Comparison of ENCODE assay signal across 13 cellular contexts in the genomic region with DNA sequence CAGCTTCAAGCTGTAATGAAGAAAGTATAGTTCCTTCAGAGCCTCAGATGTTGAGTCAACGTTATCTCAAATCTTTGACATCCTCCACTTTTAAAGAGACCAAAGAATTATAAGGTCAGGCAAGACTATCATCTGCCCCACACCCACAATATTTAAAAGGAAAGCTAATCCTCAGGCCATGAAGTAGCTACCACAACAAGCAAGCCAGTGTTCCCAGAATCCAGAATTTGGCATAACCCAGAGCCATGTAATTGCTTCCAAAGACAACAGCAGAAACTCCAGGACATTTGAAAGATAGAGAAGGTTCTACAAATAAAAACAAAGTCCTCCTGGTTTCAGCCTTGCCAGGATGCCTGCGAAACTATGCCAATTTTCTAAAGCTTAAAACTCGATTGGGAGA. TPM values are rescaled to one million over a fixed set of nuclear protein-coding genes. Genes with fewer than 3 reads are reported as not detected.
"Had no signal": no experiment of that assay in that cellular context is flagged by ENCODE, and none has a peak within 500 bp of the region (broad histone marks: within the 10 kb centered on the region; RNA-seq: fewer than 3 reads in every experiment).

No MANE protein-coding gene starts in this region.

- H3K27me3 ChIP-seq: testis had no signal

- H3K4me3 Mint-ChIP-seq: activated naive CD4-positive, alpha-beta T cell treated with anti-CD3 and anti-CD28 coated beads for 36 hours; effector memory CD8-positive, alpha-beta T cell; stimulated activated naive CD8-positive, alpha-beta T cell treated with anti-CD3 and anti-CD28 coated beads, Interleukin-15, amount 100 ng/mL, for 72 hours; T-helper 17 cell; WTC11 had no signal

- H3K27me3 Mint-ChIP-seq: effector memory CD8-positive, alpha-beta T cell; stimulated activated naive CD8-positive, alpha-beta T cell treated with anti-CD3 and anti-CD28 coated beads, Interleukin-15, amount 100 ng/mL, for 72 hours; T-helper 17 cell had no signal

- H3K27ac Mint-ChIP-seq: activated naive CD4-positive, alpha-beta T cell treated with anti-CD3 and anti-CD28 coated beads for 36 hours; stimulated activated naive CD8-positive, alpha-beta T cell treated with anti-CD3 and anti-CD28 coated beads, Interleukin-15, amount 100 ng/mL, for 72 hours; T-helper 17 cell; WTC11 had no signal

- ATAC-seq: effector memory CD8-positive, alpha-beta T cell; left colon; stimulated activated naive CD8-positive, alpha-beta T cell treated with anti-CD3 and anti-CD28 coated beads, Interleukin-15, amount 100 ng/mL, for 72 hours; T-helper 17 cell; WTC11 had no signal

- H3K27ac ChIP-seq: testis had no signal

- H3K9me3 Mint-ChIP-seq: activated naive CD4-positive, alpha-beta T cell treated with anti-CD3 and anti-CD28 coated beads for 36 hours; effector memory CD8-positive, alpha-beta T cell; stimulated activated naive CD8-positive, alpha-beta T cell treated with anti-CD3 and anti-CD28 coated beads, Interleukin-15, amount 100 ng/mL, for 72 hours; WTC11 had no signal

- DNase-seq: activated CD4-positive, alpha-beta T cell treated with anti-CD3 and anti-CD28 coated beads for 48 hours; activated CD8-positive, alpha-beta memory T cell treated with anti-CD3 and anti-CD28 coated beads for 24 hours; activated naive CD4-positive, alpha-beta T cell treated with anti-CD3 and anti-CD28 coated beads for 36 hours; caudate nucleus; cortex of kidney; effector memory CD8-positive, alpha-beta T cell; left colon; stimulated activated CD4-positive, alpha-beta T cell treated with anti-CD3 and anti-CD28 coated beads, Interleukin-4, amount 100 ng/mL, for 4 hours; stimulated activated naive CD8-positive, alpha-beta T cell treated with anti-CD3 and anti-CD28 coated beads, Interleukin-15, amount 100 ng/mL, for 72 hours; T-helper 17 cell; testis had no signal

- H3K36me3 Mint-ChIP-seq: WTC11 had no signal

- H3K4me1 ChIP-seq: testis had no signal

- H3K4me3 ChIP-seq: testis had no signal

- H3K9me3 ChIP-seq: testis had no signal

RNA-seq across cellular contexts. Expression of a gene that starts 24.8 kb away (rescaled TPM):
- total RNA-seq: osteocyte had no signal
